In the genomic region with DNA sequence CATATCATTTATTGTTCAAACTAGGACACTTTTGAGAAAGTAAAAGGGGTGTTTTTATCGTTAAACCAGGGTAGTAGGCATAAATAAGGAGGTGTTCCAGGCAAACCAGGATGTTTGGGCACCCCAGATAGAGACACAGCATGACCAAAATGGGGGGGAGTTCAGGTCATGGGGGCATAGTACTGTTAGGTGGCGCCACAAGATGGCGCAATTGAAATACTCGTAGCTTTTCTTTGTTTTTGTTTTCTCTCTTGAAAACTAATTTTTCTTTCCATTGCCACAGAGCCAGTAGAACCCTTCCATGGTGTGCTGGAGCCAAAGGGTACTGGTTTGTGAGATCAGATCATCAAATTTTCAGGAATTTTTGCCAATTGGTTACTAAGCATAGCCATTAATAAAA, we compare ENCODE assay signal across 8 cellular contexts.
A peak's percentile ranks its signal among the peaks of the same experiment; 100 is the strongest.
DNase-seq lines count a peak whose midpoint lies in the region; ATAC-seq and TF ChIP-seq lines count a peak whose summit lies in the region.

No MANE protein-coding gene starts in this region.

- H3K4me2 ChIP-seq in GM23248 (ENCODE audit: unreplicated experiment), result peak overlapping the region; percentile 44

- no peak for TF ChIP-seq POLR2A in GM18505 (IDR thresholded peaks at IDR 0.05; ENCODE audit: borderline replicate concordance, extremely low read depth, insufficient read depth, insufficient read length)

- H3K27me3 Mint-ChIP-seq in MCF 10A (ENCODE audit: insufficient read depth, unreplicated experiment), result peaks cover 58% of the 10 kb centered on the region

- H3K36me3 ChIP-seq in GM23248 (ENCODE audit: low read depth) (no peaks in the 10 kb centered on the region), Panc1 (ENCODE audit: control insufficient read depth, insufficient read depth, low read length) (no peaks in the 10 kb centered on the region), lower lobe of right lung (no peaks in the 10 kb centered on the region), aorta (ENCODE audit: control insufficient read depth in 1 of 2, insufficient read depth in 2 of 2, low read length in 1 of 2) (no peaks in the 10 kb centered on the region)

- no peaks in the 10 kb centered on the region for H3K9me2 ChIP-seq in GM23248 (ENCODE audit: insufficient read depth)

- in situ Hi-C loops in GM23248 (cut with MboI) (no loop called here), Panc1 (cut with HindIII; ENCODE audit: low pct_unique_long_range_greater_than_20kb, low sequenced_read_pairs) (no loop called here)

- H2AFZ ChIP-seq in GM23248, result no peak overlapping the region

- H3K9me3 Mint-ChIP-seq in MCF 10A (ENCODE audit: unreplicated experiment), result peaks cover 8% of the 10 kb centered on the region

- H3K9me3 ChIP-seq in GM23248 (ENCODE audit: low read depth), result no peaks in the 10 kb centered on the region
- H3K9me3 ChIP-seq in Panc1 (ENCODE audit: control insufficient read depth, insufficient read depth, low read depth, low read length), result no peaks in the 10 kb centered on the region
- no peaks in the 10 kb centered on the region for H3K9me3 ChIP-seq in lower lobe of right lung
- no peaks in the 10 kb centered on the region for H3K9me3 ChIP-seq in aorta (ENCODE audit: control insufficient read depth, low read length)

- peak overlapping the region; percentile 4 for H3K27ac Mint-ChIP-seq in MCF 10A (ENCODE audit: low read depth, unreplicated experiment)

- CTCF ChIA-PET in Panc1 (lab: Charles Lee), result interaction anchor here (1.2 kb wide), 1 partner anchor 11 kb away, joined by 7 read pairs; no protein-coding TSS in a partner anchor
- CTCF ChIA-PET in MCF 10A (lab: Yijun Ruan, JAX), result interaction anchor here (0.7 to 1.7 kb wide), 8 partner anchors 10 to 1149 kb away, joined by 3 to 9 read pairs (median 3); no protein-coding TSS in a partner anchor

- ATAC-seq in Panc1, result no peak
- peak in 1 of 2 donors; percentile 52 for ATAC-seq in lower lobe of right lung
- ATAC-seq in GM18498 (IDR thresholded peaks at IDR 0.05; ENCODE audit: unreplicated experiment), result no peak
- no peak for ATAC-seq in aorta (ENCODE audit: low FRiP score)
- ATAC-seq in GM18505 (IDR thresholded peaks at IDR 0.05; ENCODE audit: unreplicated experiment), result no peak

- H3K79me2 ChIP-seq in GM23248 (ENCODE audit: insufficient read depth), result no peaks in the 10 kb centered on the region

- H3K4me3 Mint-ChIP-seq in MCF 10A (ENCODE audit: unreplicated experiment), result no peak overlapping the region

- intact Hi-C loops in Panc1 (cut with micrococcal nuclease; ENCODE audit: unreplicated experiment), result loop anchor here (10.0 kb wide), 1 partner anchor 270 kb away; no protein-coding TSS in a partner anchor
- intact Hi-C loops in MCF 10A (cut with micrococcal nuclease), result loop anchor here (1.0 to 5.0 kb wide), 6 partner anchors 84 to 453 kb away; a partner anchor contains a TSS
- intact Hi-C loops in lower lobe of right lung (cut with DNase I), result no loop called here
- intact Hi-C loops in aorta (cut with DNase I), result loop anchor here (5.0 to 10.0 kb wide), 5 partner anchors 42 to 450 kb away; no protein-coding TSS in a partner anchor

- H3K4me1 Mint-ChIP-seq in MCF 10A (ENCODE audit: insufficient read depth, unreplicated experiment), result peaks cover 15% of the 10 kb centered on the region

- no peaks in the 10 kb centered on the region for H3K36me3 Mint-ChIP-seq in MCF 10A (ENCODE audit: insufficient read depth, unreplicated experiment)

- peaks cover 4% of the 10 kb centered on the region; the same call in 1 of the 2 replicates for H3F3A ChIP-seq in GM23248 (ENCODE audit: insufficient read depth)

- no peaks in the 10 kb centered on the region for H4K20me1 ChIP-seq in GM23248 (ENCODE audit: insufficient read depth)

- H3K9ac ChIP-seq in GM23248, result peak overlapping the region; percentile 59

- peak overlapping the region; percentile 69 for H3K27ac ChIP-seq in GM23248
- H3K27ac ChIP-seq in Panc1 (ENCODE audit: low read length), result no peak overlapping the region
- H3K27ac ChIP-seq in lower lobe of right lung, result no peak overlapping the region
- no peak overlapping the region for H3K27ac ChIP-seq in aorta (ENCODE audit: low read depth in 1 of 2, low read length in 2 of 2)

- peaks cover 24% of the 10 kb centered on the region for H3K4me1 ChIP-seq in GM23248 (ENCODE audit: insufficient read depth)
- no peaks in the 10 kb centered on the region for H3K4me1 ChIP-seq in Panc1 (ENCODE audit: control insufficient read depth, insufficient read depth, low read length)
- peaks cover 16% of the 10 kb centered on the region for H3K4me1 ChIP-seq in lower lobe of right lung
- H3K4me1 ChIP-seq in aorta (ENCODE audit: control insufficient read depth in 1 of 2, insufficient read depth in 2 of 2, low read length in 2 of 2), result no peaks in the 10 kb centered on the region

- DNase-seq in AML-193 (lab: John Stamatoyannopoulos, UW), result peak; percentile 8 to 39
- peak; percentile 53 for DNase-seq in GM23248
- no peak for DNase-seq in Panc1 (ENCODE audit: low read depth, low spot score)
- DNase-seq in MCF 10A (ENCODE audit: unreplicated experiment), result peak; percentile 51
- no peak for DNase-seq in lower lobe of right lung
- DNase-seq in aorta, result no peak

- WGBS in GM23248 (ENCODE audit: low coverage in 1 of 2, low lambda C conversion rate in 2 of 2, missing lambda C conversion rate in 2 of 2), 2 experiments, result 35 to 38% methylated on average over 3 to 4 of the region's 4 CpGs
- WGBS in aorta, 2 donors, result 41 to 48% methylated on average over 4 of the region's 4 CpGs

- BruUV-seq in Panc1 (replicated peaks; lab: Mats Ljungman, UMichigan) (no TSS peak), MCF 10A (replicated peaks; lab: Mats Ljungman, UMichigan) (no TSS peak)

- POLR2A ChIA-PET in Panc1 (lab: Charles Lee) (no interaction called here), MCF 10A (lab: Yijun Ruan, JAX) (interaction anchor here (0.7 to 1.9 kb wide), 5 partner anchors 83 to 365 kb away, joined by 3 to 6 read pairs (median 4); no protein-coding TSS in a partner anchor)

- TF ChIP-seq CTCF in Panc1 (IDR thresholded peaks at IDR 0.05) (peak; percentile 62), MCF 10A (IDR thresholded peaks at IDR 0.05; ENCODE audit: unreplicated experiment) (peak; percentile 45), lower lobe of right lung (IDR thresholded peaks at IDR 0.05) (peak; percentile 46)

- H3K4me3 ChIP-seq in GM23248 (no peak overlapping the region), Panc1 (ENCODE audit: low read depth in 2 of 2, low read length in 2 of 2) (no peak overlapping the region), lower lobe of right lung (no peak overlapping the region), aorta (ENCODE audit: low read length in 2 of 2) (no peak overlapping the region)

- H3K27me3 ChIP-seq in GM23248 (replicated peaks; ENCODE audit: insufficient read depth) (no peaks in the 10 kb centered on the region), Panc1 (ENCODE audit: control insufficient read depth, insufficient read depth, low read length) (no peaks in the 10 kb centered on the region), lower lobe of right lung (ENCODE audit: low read depth) (no peaks in the 10 kb centered on the region), aorta (ENCODE audit: control insufficient read depth in 1 of 2, insufficient read depth in 2 of 2, low read length in 1 of 2) (no peaks in the 10 kb centered on the region)

Comparison
In these comparisons a context has a peak if more than half of its experiments do, and no peak if none do; other contexts are left out.
1. DNase-seq: peak in AML-193 (2 of 2), GM23248 (single experiment) and MCF 10A (single experiment); none in Panc1 (single experiment), lower lobe of right lung (single experiment) and aorta (0 of 2).
2. Peak in every context shown above with its lines, with median percentiles within 50 percentile points of each other: CTCF ChIP-seq.